ENCODE assay signal across 1 cellular context in genomic region chrX:129511689-129512088, GRCh38.
TF ChIP-seq lines count a peak whose summit lies in the region.

No MANE protein-coding gene starts in this region.

TF ChIP-seq in HepG2, 621 proteins besides CTCF, POLR2A, EP300 and RAD21 (continued from another document):
- TF ChIP-seq, protein P1, sequence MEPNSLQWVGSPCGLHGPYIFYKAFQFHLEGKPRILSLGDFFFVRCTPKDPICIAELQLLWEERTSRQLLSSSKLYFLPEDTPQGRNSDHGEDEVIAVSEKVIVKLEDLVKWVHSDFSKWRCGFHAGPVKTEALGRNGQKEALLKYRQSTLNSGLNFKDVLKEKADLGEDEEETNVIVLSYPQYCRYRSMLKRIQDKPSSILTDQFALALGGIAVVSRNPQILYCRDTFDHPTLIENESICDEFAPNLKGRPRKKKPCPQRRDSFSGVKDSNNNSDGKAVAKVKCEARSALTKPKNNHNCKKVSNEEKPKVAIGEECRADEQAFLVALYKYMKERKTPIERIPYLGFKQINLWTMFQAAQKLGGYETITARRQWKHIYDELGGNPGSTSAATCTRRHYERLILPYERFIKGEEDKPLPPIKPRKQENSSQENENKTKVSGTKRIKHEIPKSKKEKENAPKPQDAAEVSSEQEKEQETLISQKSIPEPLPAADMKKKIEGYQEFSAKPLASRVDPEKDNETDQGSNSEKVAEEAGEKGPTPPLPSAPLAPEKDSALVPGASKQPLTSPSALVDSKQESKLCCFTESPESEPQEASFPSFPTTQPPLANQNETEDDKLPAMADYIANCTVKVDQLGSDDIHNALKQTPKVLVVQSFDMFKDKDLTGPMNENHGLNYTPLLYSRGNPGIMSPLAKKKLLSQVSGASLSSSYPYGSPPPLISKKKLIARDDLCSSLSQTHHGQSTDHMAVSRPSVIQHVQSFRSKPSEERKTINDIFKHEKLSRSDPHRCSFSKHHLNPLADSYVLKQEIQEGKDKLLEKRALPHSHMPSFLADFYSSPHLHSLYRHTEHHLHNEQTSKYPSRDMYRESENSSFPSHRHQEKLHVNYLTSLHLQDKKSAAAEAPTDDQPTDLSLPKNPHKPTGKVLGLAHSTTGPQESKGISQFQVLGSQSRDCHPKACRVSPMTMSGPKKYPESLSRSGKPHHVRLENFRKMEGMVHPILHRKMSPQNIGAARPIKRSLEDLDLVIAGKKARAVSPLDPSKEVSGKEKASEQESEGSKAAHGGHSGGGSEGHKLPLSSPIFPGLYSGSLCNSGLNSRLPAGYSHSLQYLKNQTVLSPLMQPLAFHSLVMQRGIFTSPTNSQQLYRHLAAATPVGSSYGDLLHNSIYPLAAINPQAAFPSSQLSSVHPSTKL (CRISPR knock-in tag; IDR thresholded peaks at IDR 0.05) = peak; percentile 74
- TF ChIP-seq, protein P2, sequence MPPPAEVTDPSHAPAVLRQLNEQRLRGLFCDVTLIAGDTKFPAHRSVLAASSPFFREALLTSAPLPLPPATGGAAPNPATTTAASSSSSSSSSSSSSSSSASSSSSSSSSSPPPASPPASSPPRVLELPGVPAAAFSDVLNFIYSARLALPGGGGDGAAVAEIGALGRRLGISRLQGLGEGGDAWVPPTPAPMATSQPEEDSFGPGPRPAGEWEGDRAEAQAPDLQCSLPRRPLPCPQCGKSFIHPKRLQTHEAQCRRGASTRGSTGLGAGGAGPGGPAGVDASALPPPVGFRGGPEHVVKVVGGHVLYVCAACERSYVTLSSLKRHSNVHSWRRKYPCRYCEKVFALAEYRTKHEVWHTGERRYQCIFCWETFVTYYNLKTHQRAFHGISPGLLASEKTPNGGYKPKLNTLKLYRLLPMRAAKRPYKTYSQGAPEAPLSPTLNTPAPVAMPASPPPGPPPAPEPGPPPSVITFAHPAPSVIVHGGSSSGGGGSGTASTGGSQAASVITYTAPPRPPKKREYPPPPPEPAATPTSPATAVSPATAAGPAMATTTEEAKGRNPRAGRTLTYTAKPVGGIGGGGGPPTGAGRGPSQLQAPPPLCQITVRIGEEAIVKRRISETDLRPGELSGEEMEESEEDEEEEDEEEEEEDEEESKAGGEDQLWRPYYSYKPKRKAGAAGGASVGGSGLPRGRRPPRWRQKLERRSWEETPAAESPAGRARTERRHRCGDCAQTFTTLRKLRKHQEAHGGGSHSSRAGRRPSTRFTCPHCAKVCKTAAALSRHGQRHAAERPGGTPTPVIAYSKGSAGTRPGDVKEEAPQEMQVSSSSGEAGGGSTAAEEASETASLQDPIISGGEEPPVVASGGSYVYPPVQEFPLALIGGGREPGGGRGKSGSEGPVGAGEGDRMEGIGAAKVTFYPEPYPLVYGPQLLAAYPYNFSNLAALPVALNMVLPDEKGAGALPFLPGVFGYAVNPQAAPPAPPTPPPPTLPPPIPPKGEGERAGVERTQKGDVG (CRISPR knock-in tag; IDR thresholded peaks at IDR 0.05; ENCODE audit: borderline replicate concordance) = no peak
- TF ChIP-seq ATF5 (CRISPR knock-in tag; IDR thresholded peaks at IDR 0.05; ENCODE audit: low read depth) (no peak), HNF4G (IDR thresholded peaks at IDR 0.05; ENCODE audit: borderline replicate concordance, low read depth, low read length) (peak; percentile 56; the same call in 1 of the 2 replicates), HNF4G (CRISPR knock-in tag; IDR thresholded peaks at IDR 0.05; ENCODE audit: borderline replicate concordance, low read depth) (no peak), SNAPC2 (CRISPR knock-in tag; IDR thresholded peaks at IDR 0.05) (no peak), NCOR1 (IDR thresholded peaks at IDR 0.05; ENCODE audit: borderline replicate concordance, low read length) (peak; percentile 51; the same call in 1 of the 2 replicates), ATF2 (CRISPR knock-in tag; IDR thresholded peaks at IDR 0.05) (no peak), ZGPAT (CRISPR knock-in tag; IDR thresholded peaks at IDR 0.05) (peak; percentile 55), ARID2 (CRISPR knock-in tag; IDR thresholded peaks at IDR 0.05; ENCODE audit: borderline replicate concordance) (no peak), NCOA5 (CRISPR knock-in tag; IDR thresholded peaks at IDR 0.05) (no peak), FOXP4 (CRISPR knock-in tag; IDR thresholded peaks at IDR 0.05) (peak; percentile 48; the same call in 1 of the 2 replicates), ZNF878 (CRISPR knock-in tag; IDR thresholded peaks at IDR 0.05) (no peak), ZFP62 (CRISPR knock-in tag; IDR thresholded peaks at IDR 0.05) (no peak), NFE2 (CRISPR knock-in tag; IDR thresholded peaks at IDR 0.05) (no peak), ZSCAN29 (CRISPR knock-in tag; conservative IDR thresholded peaks at IDR 0.05) (no peak), ZZZ3 (CRISPR knock-in tag; IDR thresholded peaks at IDR 0.05; ENCODE audit: borderline replicate concordance) (no peak), JDP2 (CRISPR knock-in tag; IDR thresholded peaks at IDR 0.05; ENCODE audit: borderline replicate concordance) (no peak), MXI1 (IDR thresholded peaks at IDR 0.05; ENCODE audit: borderline replicate concordance, low read depth, low read length) (peak; percentile 27; the same call in 1 of the 3 replicates), CEBPG (CRISPR knock-in tag; IDR thresholded peaks at IDR 0.05) (peak; percentile 41; the same call in 1 of the 2 replicates), RARA (CRISPR knock-in tag; IDR thresholded peaks at IDR 0.05) (0 out of 2 replicates have a peak, but pooled peaks have one; percentile 35), AKAP8 (CRISPR knock-in tag; IDR thresholded peaks at IDR 0.05) (no peak), CREB1 (IDR thresholded peaks at IDR 0.05) (no peak), CREB1 (CRISPR knock-in tag; IDR thresholded peaks at IDR 0.05) (0 out of 2 replicates have a peak, but pooled peaks have one; percentile 23)
- TF ChIP-seq, protein P3, sequence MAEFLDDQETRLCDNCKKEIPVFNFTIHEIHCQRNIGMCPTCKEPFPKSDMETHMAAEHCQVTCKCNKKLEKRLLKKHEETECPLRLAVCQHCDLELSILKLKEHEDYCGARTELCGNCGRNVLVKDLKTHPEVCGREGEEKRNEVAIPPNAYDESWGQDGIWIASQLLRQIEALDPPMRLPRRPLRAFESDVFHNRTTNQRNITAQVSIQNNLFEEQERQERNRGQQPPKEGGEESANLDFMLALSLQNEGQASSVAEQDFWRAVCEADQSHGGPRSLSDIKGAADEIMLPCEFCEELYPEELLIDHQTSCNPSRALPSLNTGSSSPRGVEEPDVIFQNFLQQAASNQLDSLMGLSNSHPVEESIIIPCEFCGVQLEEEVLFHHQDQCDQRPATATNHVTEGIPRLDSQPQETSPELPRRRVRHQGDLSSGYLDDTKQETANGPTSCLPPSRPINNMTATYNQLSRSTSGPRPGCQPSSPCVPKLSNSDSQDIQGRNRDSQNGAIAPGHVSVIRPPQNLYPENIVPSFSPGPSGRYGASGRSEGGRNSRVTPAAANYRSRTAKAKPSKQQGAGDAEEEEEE (CRISPR knock-in tag; IDR thresholded peaks at IDR 0.05; ENCODE audit: borderline replicate concordance) = no peak
- TF ChIP-seq, protein P4, sequence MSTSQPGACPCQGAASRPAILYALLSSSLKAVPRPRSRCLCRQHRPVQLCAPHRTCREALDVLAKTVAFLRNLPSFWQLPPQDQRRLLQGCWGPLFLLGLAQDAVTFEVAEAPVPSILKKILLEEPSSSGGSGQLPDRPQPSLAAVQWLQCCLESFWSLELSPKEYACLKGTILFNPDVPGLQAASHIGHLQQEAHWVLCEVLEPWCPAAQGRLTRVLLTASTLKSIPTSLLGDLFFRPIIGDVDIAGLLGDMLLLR (CRISPR knock-in tag; IDR thresholded peaks at IDR 0.05) = no peak
